Comparison of ENCODE assay signal across 6 cellular contexts in genomic region chr14:23071975-23072539, GRCh38. TPM values are rescaled to one million over a fixed set of nuclear protein-coding genes. Genes with fewer than 3 reads are reported as not detected.
A peak's percentile ranks its signal among the peaks of the same experiment; 100 is the strongest.
DNase-seq lines count a peak whose midpoint lies in the region; ATAC-seq and TF ChIP-seq lines count a peak whose summit lies in the region.

No MANE protein-coding gene starts in this region.

- peaks cover 52% of the 10 kb centered on the region for H3K79me2 ChIP-seq in DOHH2 (ENCODE audit: control insufficient read depth, low read length)

- peaks cover 13% of the 10 kb centered on the region for H4K20me1 ChIP-seq in DOHH2 (ENCODE audit: control insufficient read depth, insufficient read depth, low read depth, low read length)

- H3K4me3 Mint-ChIP-seq in activated naive CD8-positive, alpha-beta T cell treated with anti-CD3 and anti-CD28 coated beads, Interleukin-2, amount 10 ng/mL, durations not matched to agents 7 days and 5 days: peak overlapping the region; percentile 93

- no peaks in the 10 kb centered on the region for H3K9me3 ChIP-seq in DOHH2 (ENCODE audit: control insufficient read depth, insufficient read depth, low read length)
- H3K9me3 ChIP-seq in mucosa of descending colon: no peaks in the 10 kb centered on the region

- H3K36me3 Mint-ChIP-seq in activated naive CD8-positive, alpha-beta T cell treated with anti-CD3 and anti-CD28 coated beads, Interleukin-2, amount 10 ng/mL, durations not matched to agents 7 days and 5 days: peaks cover 15% of the 10 kb centered on the region

- H3K4me1 ChIP-seq in DOHH2 (ENCODE audit: control insufficient read depth, low read length): peaks cover 33% of the 10 kb centered on the region
- H3K4me1 ChIP-seq in mucosa of descending colon (ENCODE audit: low read depth): peaks cover 27% of the 10 kb centered on the region

- H3K4me3 ChIP-seq in DOHH2 (ENCODE audit: low read length) (peak overlapping the region; percentile 79), mucosa of descending colon (no peak overlapping the region)

- H3K4me2 ChIP-seq in DOHH2 (ENCODE audit: low read length): peak overlapping the region; percentile 98

- H3K9me3 Mint-ChIP-seq in activated naive CD8-positive, alpha-beta T cell treated with anti-CD3 and anti-CD28 coated beads, Interleukin-2, amount 10 ng/mL, durations not matched to agents 7 days and 5 days: no peaks in the 10 kb centered on the region

- H3K9me2 ChIP-seq in DOHH2 (replicated peaks; ENCODE audit: control insufficient read depth, low read length): no peaks in the 10 kb centered on the region

- no peaks in the 10 kb centered on the region for H3K27me3 ChIP-seq in DOHH2 (ENCODE audit: control insufficient read depth, low read length)

- H3K4me1 Mint-ChIP-seq in activated naive CD8-positive, alpha-beta T cell treated with anti-CD3 and anti-CD28 coated beads, Interleukin-2, amount 10 ng/mL, durations not matched to agents 7 days and 5 days: peaks cover 15% of the 10 kb centered on the region

- intact Hi-C loops in mucosa of descending colon (cut with DNase I, micrococcal nuclease): no loop called here

- H3K36me3 ChIP-seq in DOHH2 (ENCODE audit: control insufficient read depth, low read length) (peaks cover 82% of the 10 kb centered on the region), mucosa of descending colon (ENCODE audit: low read depth) (peaks cover 12% of the 10 kb centered on the region)

- H3K27ac ChIP-seq in DOHH2 (ENCODE audit: low read depth, low read length): peak overlapping the region; percentile 46

- ATAC-seq in activated naive CD8-positive, alpha-beta T cell treated with anti-CD3 and anti-CD28 coated beads, Interleukin-2, amount 10 ng/mL, durations not matched to agents 7 days and 5 days (ENCODE audit: low read depth): no peak
- ATAC-seq in mucosa of descending colon: peak; percentile 59

- no peak for TF ChIP-seq CTCF in DOHH2 (IDR thresholded peaks at IDR 0.05; ENCODE audit: low read depth, low read length, poor library complexity, severe bottlenecking)
- TF ChIP-seq CTCF in mucosa of descending colon (IDR thresholded peaks at IDR 0.05): no peak

- H3F3A ChIP-seq in DOHH2 (ENCODE audit: control insufficient read depth, insufficient read depth): peaks cover 13% of the 10 kb centered on the region

- POLR2A ChIA-PET in activated naive CD8-positive, alpha-beta T cell treated with anti-CD3 and anti-CD28 coated beads, Interleukin-2, amount 10 ng/mL, durations not matched to agents 7 days and 5 days (lab: Charles Lee): interaction anchor here (0.6 to 3.2 kb wide), 11 partner anchors 10 to 483 kb away, joined by 3 to 29 read pairs (median 4); partner anchors contain the start of genes ACIN1, C14orf119, DAD1 and PABPN1

- no peak for DNase-seq in activated naive CD8-positive, alpha-beta T cell treated with anti-CD3 and anti-CD28 coated beads, Interleukin-2, amount 10 ng/mL, durations not matched to agents 7 days and 5 days
- DNase-seq in mucosa of descending colon (no peak), DMS153 (lab: John Stamatoyannopoulos, UW) (no peak), dermis blood vessel endothelial cell (no peak), NCI-H2029 treated with DMSO at 0.1 percent for 48 hours (lab: John Stamatoyannopoulos, UW) (no peak)

- H3K27ac Mint-ChIP-seq in activated naive CD8-positive, alpha-beta T cell treated with anti-CD3 and anti-CD28 coated beads, Interleukin-2, amount 10 ng/mL, durations not matched to agents 7 days and 5 days: peak overlapping the region; percentile 88

- no peaks in the 10 kb centered on the region for H3K27me3 Mint-ChIP-seq in activated naive CD8-positive, alpha-beta T cell treated with anti-CD3 and anti-CD28 coated beads, Interleukin-2, amount 10 ng/mL, durations not matched to agents 7 days and 5 days

RNA-seq across cellular contexts. Expression of gene CDH24, which starts 14.7 kb away (rescaled TPM):
- 1 to 10 TPM; 2.3 to 2.4 TPM for total RNA-seq in activated naive CD8-positive, alpha-beta T cell treated with anti-CD3 and anti-CD28 coated beads, Interleukin-2, amount 10 ng/mL, durations not matched to agents 7 days and 5 days
- 1 to 10 TPM; 2.7 to 4.8 (median 4.4) TPM for total RNA-seq in mucosa of descending colon
- 7.5 and 16.3 TPM in 2 replicates for total RNA-seq in dermis blood vessel endothelial cell

RNA-seq across cellular contexts. Expression of gene ACIN1, which starts 22.9 kb away (rescaled TPM):
- total RNA-seq in activated naive CD8-positive, alpha-beta T cell treated with anti-CD3 and anti-CD28 coated beads, Interleukin-2, amount 10 ng/mL, durations not matched to agents 7 days and 5 days: 100 to 1,000 TPM; 212 to 214 TPM
- 100 to 1,000 TPM; 143 to 172 (median 170) TPM for total RNA-seq in mucosa of descending colon
- 65.2 and 76.2 TPM in 2 replicates for total RNA-seq in dermis blood vessel endothelial cell

RNA-seq across cellular contexts. Expression of gene C14orf119, which starts 23.2 kb away (rescaled TPM):
- total RNA-seq in activated naive CD8-positive, alpha-beta T cell treated with anti-CD3 and anti-CD28 coated beads, Interleukin-2, amount 10 ng/mL, durations not matched to agents 7 days and 5 days: 10 to 100 TPM; 46.6 to 47.4 TPM
- total RNA-seq in mucosa of descending colon: 10 to 100 TPM; 46.6 to 48.3 (median 48.0) TPM
- 43.0 and 52.2 TPM in 2 replicates for total RNA-seq in dermis blood vessel endothelial cell

RNA-seq across cellular contexts. Expression of gene PSMB11, which starts 30.0 kb away (rescaled TPM):
- not detected for total RNA-seq in activated naive CD8-positive, alpha-beta T cell treated with anti-CD3 and anti-CD28 coated beads, Interleukin-2, amount 10 ng/mL, durations not matched to agents 7 days and 5 days
- total RNA-seq in mucosa of descending colon (not detected), dermis blood vessel endothelial cell (not detected in 2 replicates)

RNA-seq across cellular contexts. Expression of gene CIROP, which starts 32.7 kb away (rescaled TPM):
- total RNA-seq in activated naive CD8-positive, alpha-beta T cell treated with anti-CD3 and anti-CD28 coated beads, Interleukin-2, amount 10 ng/mL, durations not matched to agents 7 days and 5 days: not detected
- total RNA-seq in mucosa of descending colon: under 1 TPM in 1 of 3 donors, not detected in 2; 0.13 TPM
- not detected in 2 replicates for total RNA-seq in dermis blood vessel endothelial cell
